7 cellular contexts compared by ENCODE assay signal in the genomic region with DNA sequence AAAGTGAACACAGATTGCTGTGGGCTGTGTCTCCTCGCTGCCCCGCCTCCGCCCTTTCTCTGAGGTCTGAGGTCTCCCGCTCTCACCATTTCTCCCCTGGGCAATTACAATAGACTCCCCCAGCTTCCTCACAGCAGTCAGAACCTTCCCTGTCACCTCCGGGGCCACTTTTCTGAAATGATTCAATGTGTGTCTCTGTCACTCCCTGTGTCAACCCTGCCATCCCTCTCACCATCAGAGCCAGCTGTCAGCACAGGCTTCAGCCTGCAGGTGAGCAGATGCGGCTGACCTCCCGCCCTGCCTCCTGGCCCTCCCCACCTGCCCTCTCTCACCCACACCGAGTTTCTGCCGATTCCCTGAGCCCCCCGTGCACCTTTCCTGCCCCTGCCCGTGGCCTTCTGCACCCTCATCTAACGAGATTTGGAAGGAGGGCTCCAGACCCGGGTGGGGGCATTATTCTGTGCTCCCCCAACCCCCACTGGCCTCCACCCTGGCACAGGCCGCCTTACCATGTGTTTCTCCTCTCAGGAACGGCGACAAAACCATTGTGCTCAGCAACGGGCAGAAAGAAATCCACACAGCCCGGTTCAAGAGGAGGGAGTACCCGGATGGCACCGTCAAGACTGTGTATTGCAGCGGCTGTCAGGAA. TPM values are rescaled to one million over a fixed set of nuclear protein-coding genes. Genes with fewer than 3 reads are reported as not detected.
"Had no signal": no experiment of that assay in that cellular context is flagged by ENCODE, and none has a peak within 500 bp of the region (broad histone marks: within the 10 kb centered on the region; RNA-seq: fewer than 3 reads in every experiment).

No MANE protein-coding gene starts in this region.

RNA-seq across cellular contexts. Expression of a gene that starts 38.3 kb away (rescaled TPM):
- total RNA-seq: activated T-cell treated with anti-CD3 and anti-CD28 coated beads, Interleukin-2, amount 50 U/mL, for 4 hours; activated T-helper 2 cell treated with anti-CD3 and anti-CD28 coated beads, Interferon-gamma antibody, Interleukin-2, Interleukin-4, amounts not matched to agents 10 μg/mL and 5 μg/mL and 100 μg/mL, durations not matched to agents 14 hours and 24 hours and 36 hours; ascending aorta; body of pancreas; OCI-LY7; Right ventricle myocardium inferior; T-helper 2 cell treated with Interferon-gamma antibody and Interleukin-4, amounts not matched to agents 100 ng/mL and 5 ng/mL, for 36 hours had no signal
